Comparison of ENCODE assay signal across 7 cellular contexts in the genomic region with DNA sequence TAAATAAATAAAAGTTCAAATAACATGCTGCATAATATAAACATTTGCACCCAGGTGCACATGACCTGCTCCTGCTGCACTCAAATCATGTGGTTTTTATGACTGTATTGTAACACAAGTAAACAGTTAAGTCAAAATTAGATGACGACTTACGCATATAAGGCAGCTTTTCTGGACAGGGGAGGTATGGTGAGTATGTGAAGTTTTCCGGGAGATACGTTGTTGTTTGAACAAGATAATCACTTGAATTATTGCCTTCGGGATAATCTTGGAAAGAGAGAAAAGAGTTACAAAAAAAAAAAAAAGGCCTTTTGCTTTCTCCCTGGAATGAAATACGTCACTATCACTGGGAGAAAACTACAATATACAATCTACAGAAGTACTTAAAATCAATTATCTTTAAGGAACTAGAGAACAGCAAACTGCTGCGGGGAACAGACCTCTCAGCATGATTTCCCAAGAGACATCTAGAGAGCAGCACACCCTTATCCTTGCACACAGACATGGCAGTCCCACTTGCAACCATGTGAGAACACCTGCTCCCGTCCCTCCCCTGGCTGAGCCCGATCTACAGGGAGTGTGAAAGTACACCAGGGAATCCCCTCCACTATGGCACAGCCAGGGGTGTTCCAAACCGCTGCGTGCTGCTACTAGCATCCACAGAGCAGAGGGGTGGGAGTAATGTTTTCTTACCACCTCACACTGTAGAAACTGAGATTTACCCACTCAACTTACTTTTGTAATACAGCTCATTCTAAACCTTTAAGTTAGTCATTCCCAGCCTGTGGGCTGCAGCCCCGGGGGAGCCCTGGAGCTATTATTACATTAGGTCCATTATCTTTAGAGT. TPM values are rescaled to one million over a fixed set of nuclear protein-coding genes. Genes with fewer than 3 reads are reported as not detected.
DNase-seq lines count a peak whose midpoint lies in the region; ATAC-seq and TF ChIP-seq lines count a peak whose summit lies in the region.

No MANE protein-coding gene starts in this region.

- no peak overlapping the region for H2AK5ac ChIP-seq in H9 (ENCODE audit: insufficient read length, low read length)

- no peak overlapping the region for H4K91ac ChIP-seq in H9 (ENCODE audit: insufficient read length, low read depth, low read length)

- no peaks in the 10 kb centered on the region for H3K9me3 ChIP-seq in H9 (ENCODE audit: control insufficient read depth, low read depth, low read length)
- no peaks in the 10 kb centered on the region for H3K9me3 ChIP-seq in suprapubic skin
- H3K9me3 ChIP-seq in GM23248 (ENCODE audit: low read depth), result no peaks in the 10 kb centered on the region

- no peak overlapping the region for H2BK15ac ChIP-seq in H9 (ENCODE audit: low read depth, low read length)

- no peak overlapping the region for H2BK5ac ChIP-seq in H9 (ENCODE audit: insufficient read length, low read length)

- H2AFZ ChIP-seq in H9 (ENCODE audit: low read length) (no peak overlapping the region), GM23248 (no peak overlapping the region)

- in situ Hi-C loops in GM23248 (cut with MboI), result no loop called here

- peaks cover 6 to 20% of the 10 kb centered on the region in 2 experiments for H3K4me1 Mint-ChIP-seq in H9
- peaks cover 21% of the 10 kb centered on the region for H3K4me1 Mint-ChIP-seq in central memory CD8-positive, alpha-beta T cell

- no peak overlapping the region for H3K23ac ChIP-seq in H9 (ENCODE audit: insufficient read length, low read depth, low read length)

- H3K27me3 ChIP-seq in H9 (ENCODE audit: insufficient read depth, low read length) (no peaks in the 10 kb centered on the region), suprapubic skin (no peaks in the 10 kb centered on the region), GM23248 (replicated peaks; ENCODE audit: insufficient read depth) (no peaks in the 10 kb centered on the region)

- TF ChIP-seq EP300 in suprapubic skin (IDR thresholded peaks at IDR 0.05), result no peak

- H3K36me3 ChIP-seq in suprapubic skin, result no peaks in the 10 kb centered on the region
- no peaks in the 10 kb centered on the region for H3K36me3 ChIP-seq in GM23248 (ENCODE audit: low read depth)

- H4K5ac ChIP-seq in H9 (ENCODE audit: insufficient read length, low read depth, low read length), result no peak overlapping the region

- TF ChIP-seq POLR2A in suprapubic skin (IDR thresholded peaks at IDR 0.05), result no peak

- no peak overlapping the region for H2BK20ac ChIP-seq in H9 (ENCODE audit: low read depth, low read length, poor library complexity, severe bottlenecking)

- H2BK120ac ChIP-seq in H9 (ENCODE audit: low read depth, low read length, poor library complexity, severe bottlenecking), result no peak overlapping the region

- H3K79me2 ChIP-seq in H9 (ENCODE audit: insufficient read depth, low read length) (no peaks in the 10 kb centered on the region), GM23248 (ENCODE audit: insufficient read depth) (no peaks in the 10 kb centered on the region)

- WGBS in H9 (ENCODE audit: extremely low coverage, insufficient read length, low lambda C conversion rate), result no CpG with 5 or more reads among the region's 12 CpGs
- 76% methylated on average over 12 of the region's 12 CpGs for WGBS in suprapubic skin
- 78 to 79% methylated on average over 12 of the region's 12 CpGs for WGBS in GM23248 (ENCODE audit: low coverage in 1 of 2, low lambda C conversion rate in 2 of 2, missing lambda C conversion rate in 2 of 2), 2 experiments

- no peaks in the 10 kb centered on the region for H3K9me2 ChIP-seq in GM23248 (ENCODE audit: insufficient read depth)

- no peak overlapping the region for H3K56ac ChIP-seq in H9 (ENCODE audit: insufficient read length, low read depth, low read length)

- no peaks in the 10 kb centered on the region for H3K23me2 ChIP-seq in H9 (ENCODE audit: insufficient read length, low read depth, low read length, poor library complexity, severe bottlenecking)

- no peak overlapping the region for H3K4me3 ChIP-seq in suprapubic skin
- H3K4me3 ChIP-seq in GM23248, result no peak overlapping the region

- no peak overlapping the region for H3T11ph ChIP-seq in H9 (ENCODE audit: low read length)

- H3K79me1 ChIP-seq in H9 (ENCODE audit: insufficient read depth, low read depth, low read length, poor library complexity, severe bottlenecking), result peaks cover 5% of the 10 kb centered on the region

- H2BK12ac ChIP-seq in H9 (ENCODE audit: insufficient read length, low read depth, low read length), result no peak overlapping the region

- DNase-seq in H9 (no peak), NCI-H1105 treated with DMSO at 0.1 percent for 48 hours (lab: John Stamatoyannopoulos, UW) (peak; percentile 83), NCI-H446 treated with DMSO at 0.1 percent for 48 hours (lab: John Stamatoyannopoulos, UW) (no peak), suprapubic skin (ENCODE audit: low spot score in 2 of 2) (no peak), GM23248 (no peak)
- DNase-seq in central memory CD8-positive, alpha-beta T cell (ENCODE audit: low spot score in 2 of 2), result no peak

- ATAC-seq in GM18867 (IDR thresholded peaks at IDR 0.05; ENCODE audit: unreplicated experiment), result peak; percentile 74
- no peak for ATAC-seq in central memory CD8-positive, alpha-beta T cell (replicated peaks; ENCODE audit: extremely low read depth, poor library complexity, severe bottlenecking)

- H3K18ac ChIP-seq in H9 (ENCODE audit: insufficient read length, low read depth, low read length), result no peak overlapping the region

- H4K20me1 ChIP-seq in H9 (ENCODE audit: control insufficient read depth, insufficient read depth, insufficient read length), result no peaks in the 10 kb centered on the region
- H4K20me1 ChIP-seq in GM23248 (ENCODE audit: insufficient read depth), result no peaks in the 10 kb centered on the region

- H3K4ac ChIP-seq in H9 (ENCODE audit: low read depth, low read length), result no peak overlapping the region

- peaks cover 25 to 43% (median 28%) of the 10 kb centered on the region in 3 experiments for H3K36me3 Mint-ChIP-seq in H9 (ENCODE audit: insufficient read depth in 1 of 3, low read depth in 3 of 3)
- peaks cover 4% of the 10 kb centered on the region for H3K36me3 Mint-ChIP-seq in central memory CD8-positive, alpha-beta T cell (ENCODE audit: insufficient read depth)

- no peak overlapping the region for H3K4me3 Mint-ChIP-seq in H9
- no peak overlapping the region for H3K4me3 Mint-ChIP-seq in central memory CD8-positive, alpha-beta T cell

- TF ChIP-seq CTCF in H9 (conservative IDR thresholded peaks at IDR 0.05) (no peak), suprapubic skin (IDR thresholded peaks at IDR 0.05) (no peak)

- H3K14ac ChIP-seq in H9 (ENCODE audit: insufficient read depth, low read length), result no peak overlapping the region

- peak overlapping the region; percentile 12 to 82 (median 81); a peak in 5 of 7 replicates for H3K27ac Mint-ChIP-seq in H9
- peak overlapping the region; percentile 84 for H3K27ac Mint-ChIP-seq in central memory CD8-positive, alpha-beta T cell (ENCODE audit: low read depth)

- peaks cover 0 to 8% of the 10 kb centered on the region in 2 experiments; a peak in 2 of 5 replicates for H3K9me3 Mint-ChIP-seq in H9
- no peaks in the 10 kb centered on the region for H3K9me3 Mint-ChIP-seq in central memory CD8-positive, alpha-beta T cell

- no peak overlapping the region for H3K4me2 ChIP-seq in H9 (ENCODE audit: insufficient read depth, insufficient read length, low read length)
- H3K4me2 ChIP-seq in GM23248 (ENCODE audit: unreplicated experiment), result no peak overlapping the region

- peaks cover 5% of the 10 kb centered on the region; the same call in 1 of the 2 replicates for H3F3A ChIP-seq in GM23248 (ENCODE audit: insufficient read depth)

- no peaks in the 10 kb centered on the region for H3K27me3 Mint-ChIP-seq in H9 (ENCODE audit: low read depth)
- no peaks in the 10 kb centered on the region for H3K27me3 Mint-ChIP-seq in central memory CD8-positive, alpha-beta T cell

- H3K9ac ChIP-seq in H9 (ENCODE audit: extremely low read depth, insufficient read length, low read length) (no peak overlapping the region), GM23248 (no peak overlapping the region)

- no peak overlapping the region for H3K27ac ChIP-seq in H9 (ENCODE audit: insufficient read length, low read depth, low read length)
- no peak overlapping the region for H3K27ac ChIP-seq in suprapubic skin
- H3K27ac ChIP-seq in GM23248, result no peak overlapping the region

- H4K8ac ChIP-seq in H9 (replicated peaks; ENCODE audit: insufficient read length, low read depth, low read length), result no peak overlapping the region

- H3K4me1 ChIP-seq in H9 (ENCODE audit: insufficient read depth, low read length) (peaks cover 3% of the 10 kb centered on the region; the same call in 1 of the 2 replicates), suprapubic skin (no peaks in the 10 kb centered on the region), GM23248 (ENCODE audit: insufficient read depth) (peaks cover 10% of the 10 kb centered on the region)

RNA-seq across cellular contexts. Expression of gene B4GALT6, which starts 26.3 kb away (rescaled TPM):
- total RNA-seq in H9 (2021) (34.0 and 34.1 TPM in 2 replicates), suprapubic skin (1 to 10 TPM; 1.8 to 3.4 (median 2.2) TPM)
- 2.4 and 2.8 TPM in 2 replicates for total RNA-seq in GM23248 (2014; rRNA removed; shearing (Covaris generic))
- 1.2 and 1.3 TPM in 2 replicates for polyA plus RNA-seq in GM23248 (2016; fragmentation: Nextera tagmentation; extraction: Ambion mirVana)
